10 cellular contexts compared by ENCODE assay signal in genomic region chr3:151345854-151346253, GRCh38. TPM values are rescaled to one million over a fixed set of nuclear protein-coding genes. Genes with fewer than 3 reads are reported as not detected.
A peak's percentile ranks its signal among the peaks of the same experiment; 100 is the strongest.
DNase-seq lines count a peak whose midpoint lies in the region; ATAC-seq and TF ChIP-seq lines count a peak whose summit lies in the region.
"Had no signal": no experiment of that assay in that cellular context is flagged by ENCODE, and none has a peak within 500 bp of the region (broad histone marks: within the 10 kb centered on the region; RNA-seq: fewer than 3 reads in every experiment).

No MANE protein-coding gene starts in this region.

- no peak overlapping the region for H2AFZ ChIP-seq in MM.1S (ENCODE audit: low read length)

- TF ChIP-seq CTCF in sigmoid colon (IDR thresholded peaks at IDR 0.05) (no peak), MM.1S (IDR thresholded peaks at IDR 0.05; ENCODE audit: low read length) (no peak)

- H3K27ac ChIP-seq in CD8-positive, alpha-beta memory T cell (ENCODE audit: low read depth, low read length) = no peak overlapping the region
- peak overlapping the region; percentile 44 to 77 (median 64) for H3K27ac ChIP-seq in sigmoid colon
- no peak overlapping the region for H3K27ac ChIP-seq in MM.1S (ENCODE audit: low read length)
- H3K27ac ChIP-seq: SJSA1 had no signal

- no peaks in the 10 kb centered on the region for H3K79me2 ChIP-seq in MM.1S (ENCODE audit: low read length)

- DNase-seq in CD8-positive, alpha-beta memory T cell = no peak
- DNase-seq in glomerular visceral epithelial cell (ENCODE audit: extremely low spot score) (peak; percentile 30), sigmoid colon (no peak), MM.1S (no peak), NCI-H146 treated with DMSO at 0.1 percent for 48 hours (lab: John Stamatoyannopoulos, UW; ENCODE audit: unreplicated experiment) (no peak)

- H3K4me2 ChIP-seq in MM.1S (ENCODE audit: low read depth, low read length) = no peak overlapping the region

- H3K9me3 ChIP-seq in CD8-positive, alpha-beta memory T cell (ENCODE audit: low read length) = no peaks in the 10 kb centered on the region
- no peaks in the 10 kb centered on the region for H3K9me3 ChIP-seq in sigmoid colon
- no peaks in the 10 kb centered on the region for H3K9me3 ChIP-seq in MM.1S (replicated peaks; ENCODE audit: insufficient read depth, low read length)
- H3K9me3 ChIP-seq: SJSA1 had no signal

- peak overlapping the region in 4 of 7 donors; percentile 7 to 39 (median 25) for H3K4me3 Mint-ChIP-seq in CD8-positive, alpha-beta memory T cell
- H3K4me3 Mint-ChIP-seq: neural crest cell had no signal

- no peak overlapping the region for H3K4me3 ChIP-seq in CD8-positive, alpha-beta memory T cell (ENCODE audit: low read length)
- H3K4me3 ChIP-seq in sigmoid colon (peak overlapping the region in 2 of 4 donors; percentile 23 to 35), MM.1S (ENCODE audit: low read length) (no peak overlapping the region)
- H3K4me3 ChIP-seq: SJSA1 had no signal

- H3F3A ChIP-seq in MM.1S (ENCODE audit: insufficient read depth, low read length) = no peaks in the 10 kb centered on the region

- H3K27me3 Mint-ChIP-seq in CD8-positive, alpha-beta memory T cell = peaks cover 14 to 68% of the 10 kb centered on the region in 2 donors

- no peaks in the 10 kb centered on the region for H3K9me3 Mint-ChIP-seq in CD8-positive, alpha-beta memory T cell
- H3K9me3 Mint-ChIP-seq: neural crest cell had no signal

- H3K36me3 Mint-ChIP-seq in CD8-positive, alpha-beta memory T cell = peaks cover 0 to 4% (median 0%) of the 10 kb centered on the region in 3 donors

- H3K9ac ChIP-seq in MM.1S (ENCODE audit: low read length) = no peak overlapping the region

- TF ChIP-seq POLR2A in sigmoid colon (IDR thresholded peaks at IDR 0.05) = no peak

- no peak for TF ChIP-seq EP300 in sigmoid colon (IDR thresholded peaks at IDR 0.05)

- intact Hi-C loops in sigmoid colon (cut with DNase I) = no loop called here

- no peaks in the 10 kb centered on the region for H3K36me3 ChIP-seq in CD8-positive, alpha-beta memory T cell (ENCODE audit: insufficient read depth, low read length)
- H3K36me3 ChIP-seq in sigmoid colon (no peaks in the 10 kb centered on the region), MM.1S (replicated peaks; ENCODE audit: insufficient read depth, low read length) (no peaks in the 10 kb centered on the region)
- H3K36me3 ChIP-seq: SJSA1 had no signal

- CTCF ChIA-PET in CD8-positive, alpha-beta memory T cell (lab: Charles Lee) = interaction anchor here (0.7 to 1.5 kb wide), 2 partner anchors 18 to 34 kb away, joined by 3 to 4 read pairs; no protein-coding TSS in a partner anchor

- ATAC-seq in SK-N-SH treated with all-trans-retinoic acid at 6 μM for 48 hours = peak; percentile 60; the same call in 2 of the 3 replicates
- no peak for ATAC-seq in GM18517 (IDR thresholded peaks at IDR 0.05; ENCODE audit: unreplicated experiment)
- ATAC-seq in GM18870 (IDR thresholded peaks at IDR 0.05; ENCODE audit: unreplicated experiment) = no peak

- H3K27ac Mint-ChIP-seq in CD8-positive, alpha-beta memory T cell = peak overlapping the region in 1 of 8 donors; percentile 48

- H3K4me1 ChIP-seq in CD8-positive, alpha-beta memory T cell (ENCODE audit: insufficient read depth, low read length) = no peaks in the 10 kb centered on the region
- H3K4me1 ChIP-seq in sigmoid colon (peaks cover 0 to 9% (median 0%) of the 10 kb centered on the region in 4 donors), MM.1S (ENCODE audit: low read length) (0 out of 2 replicates have a peak, but pooled peaks cover under 1% of the 10 kb centered on the region)
- H3K4me1 ChIP-seq: SJSA1 had no signal

- H3K27me3 ChIP-seq in CD8-positive, alpha-beta memory T cell (ENCODE audit: insufficient read depth, low read length, poor library complexity, severe bottlenecking) = no peaks in the 10 kb centered on the region
- no peaks in the 10 kb centered on the region for H3K27me3 ChIP-seq in sigmoid colon
- no peaks in the 10 kb centered on the region for H3K27me3 ChIP-seq in MM.1S (replicated peaks; ENCODE audit: insufficient read depth, low read length)

- peaks cover 10 to 12% (median 10%) of the 10 kb centered on the region in 3 donors for H3K4me1 Mint-ChIP-seq in CD8-positive, alpha-beta memory T cell

- POLR2A ChIA-PET in CD8-positive, alpha-beta memory T cell (lab: Charles Lee) = no interaction called here

- 53 to 56% methylated on average over 2 of the region's 2 CpGs for WGBS in sigmoid colon, 2 donors

- no peaks in the 10 kb centered on the region for H3K9me2 ChIP-seq in MM.1S (replicated peaks; ENCODE audit: insufficient read depth, low read length)

- no peaks in the 10 kb centered on the region for H4K20me1 ChIP-seq in MM.1S (ENCODE audit: insufficient read depth, low read length)

TF ChIP-seq in SK-N-SH treated with all-trans-retinoic acid at 6 μM for 48 hours, 23 proteins besides CTCF, POLR2A, EP300 and RAD21:
- TF ChIP-seq CSDC2 (CRISPR knock-in tag; IDR thresholded peaks at IDR 0.05) (no peak), SNAI2 (CRISPR knock-in tag; IDR thresholded peaks at IDR 0.05) (no peak), GLIS3 (CRISPR knock-in tag; IDR thresholded peaks at IDR 0.05) (no peak), TOX (CRISPR knock-in tag; IDR thresholded peaks at IDR 0.05; ENCODE audit: borderline replicate concordance) (no peak), RARB (CRISPR knock-in tag; IDR thresholded peaks at IDR 0.05) (no peak), POU6F1 (CRISPR knock-in tag; IDR thresholded peaks at IDR 0.05; ENCODE audit: borderline replicate concordance, low read depth) (no peak), PATZ1 (CRISPR knock-in tag; IDR thresholded peaks at IDR 0.05; ENCODE audit: borderline replicate concordance) (no peak), ISL1 (CRISPR knock-in tag; IDR thresholded peaks at IDR 0.05) (no peak), TCF4 (CRISPR knock-in tag; IDR thresholded peaks at IDR 0.05; ENCODE audit: borderline replicate concordance) (no peak), BACH2 (CRISPR knock-in tag; IDR thresholded peaks at IDR 0.05; ENCODE audit: borderline replicate concordance) (no peak), ZFP3 (CRISPR knock-in tag; IDR thresholded peaks at IDR 0.05) (no peak), ARNTL (CRISPR knock-in tag; IDR thresholded peaks at IDR 0.05; ENCODE audit: borderline replicate concordance, low read depth) (no peak), CSRNP3 (CRISPR knock-in tag; IDR thresholded peaks at IDR 0.05) (no peak), ZC3H10 (CRISPR knock-in tag; IDR thresholded peaks at IDR 0.05) (no peak), PPARA (CRISPR knock-in tag; IDR thresholded peaks at IDR 0.05; ENCODE audit: borderline replicate concordance) (no peak), ZNF70 (CRISPR knock-in tag; IDR thresholded peaks at IDR 0.05) (no peak)
TF ChIP-seq in SK-N-SH treated with all-trans-retinoic acid at 6 μM for 48 hours: peak in this region for 0.

RNA-seq across cellular contexts. Expression of gene P2RY13, which starts 16.5 kb away (rescaled TPM):
- total RNA-seq in CD8-positive, alpha-beta memory T cell = not detected
- not detected for polyA plus RNA-seq in CD8-positive, alpha-beta memory T cell
- 1 to 10 TPM in 2 of 4 donors, under 1 TPM in 2; 0.28 to 2.3 (median 1.3) TPM for total RNA-seq in sigmoid colon
- polyA plus RNA-seq in sigmoid colon = 1 to 10 TPM in 2 of 3 donors, under 1 TPM in 1; 0.60 to 3.9 (median 3.0) TPM
- total RNA-seq: neural crest cell, SJSA1 had no signal

RNA-seq across cellular contexts. Expression of gene GPR87, which starts 29.2 kb away (rescaled TPM):
- 1 to 10 TPM in 1 of 2 experiments, under 1 TPM in 1; 0.61 to 1.2 TPM for total RNA-seq in CD8-positive, alpha-beta memory T cell
- not detected for polyA plus RNA-seq in CD8-positive, alpha-beta memory T cell
- not detected for total RNA-seq in sigmoid colon
- under 1 TPM in 1 of 3 donors, not detected in 2; 0.07 TPM for polyA plus RNA-seq in sigmoid colon
- total RNA-seq: neural crest cell had no signal

RNA-seq across cellular contexts. Expression of gene P2RY12, which starts 38.7 kb away (rescaled TPM):
- total RNA-seq in CD8-positive, alpha-beta memory T cell = not detected
- polyA plus RNA-seq in CD8-positive, alpha-beta memory T cell = not detected
- 1 to 10 TPM; 1.7 to 9.3 (median 4.6) TPM for total RNA-seq in sigmoid colon
- polyA plus RNA-seq in sigmoid colon = 1 to 10 TPM in 2 of 3 donors, under 1 TPM in 1; 0.60 to 2.1 (median 1.5) TPM
- total RNA-seq: neural crest cell, SJSA1 had no signal

Comparison
In these comparisons a context has a peak if more than half of its experiments do, and no peak if none do; other contexts are left out.
1. H3K27ac ChIP-seq: peak in sigmoid colon (4 of 4); none in CD8-positive, alpha-beta memory T cell (single experiment) and MM.1S (single experiment).